ENCODE assay signal across 22 cellular contexts in the genomic region with DNA sequence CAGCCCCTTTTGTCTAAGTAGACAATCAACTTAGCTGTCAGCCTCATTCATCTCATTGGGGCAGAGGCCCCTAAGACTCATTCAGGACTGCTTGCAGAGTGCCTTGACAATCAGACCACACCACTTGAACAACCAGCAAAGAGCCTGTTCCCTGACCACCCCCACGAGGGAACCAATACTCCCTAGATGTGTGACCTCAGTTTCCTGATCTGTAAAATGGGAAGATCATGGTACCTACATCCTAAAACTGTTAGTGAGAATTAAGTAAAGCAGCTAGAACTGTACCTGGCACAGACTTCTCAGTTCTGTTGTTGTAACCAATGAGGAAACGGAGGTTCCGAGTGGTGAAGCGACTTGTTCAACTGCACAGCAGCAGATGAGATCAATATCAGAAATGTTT.
"Had no signal": no experiment of that assay in that cellular context is flagged by ENCODE, and none has a peak within 500 bp of the region (broad histone marks: within the 10 kb centered on the region; RNA-seq: fewer than 3 reads in every experiment).

No MANE protein-coding gene starts in this region.

- H3K36me3 ChIP-seq: right atrium auricular region, stomach, upper lobe of right lung had no signal

- H3K4me3 Mint-ChIP-seq: activated CD8-positive, alpha-beta memory T cell treated with anti-CD3 and anti-CD28 coated beads, Interleukin-2, amount 10 ng/mL, durations not matched to agents 7 days and 5 days had no signal

- H3K27me3 ChIP-seq: right atrium auricular region, testis had no signal

- DNase-seq: activated CD4-positive, alpha-beta T cell treated with anti-CD3 and anti-CD28 coated beads, Interleukin-2, amount 50 U/mL, for 4 hours; activated CD8-positive, alpha-beta memory T cell treated with anti-CD3 and anti-CD28 coated beads, Interleukin-2, amount 10 ng/mL, durations not matched to agents 7 days and 5 days; activated effector memory CD4-positive, alpha-beta T cell treated with anti-CD3 and anti-CD28 coated beads, Interleukin-2, amount 50 U/mL, for 16 hours; activated T-cell treated with anti-CD3 and anti-CD28 coated beads, Interleukin-2, amount 50 U/mL, for 1 hour; amniotic stem cell; caudate nucleus; kidney glomerular epithelial cell; left ventricle myocardium superior; mesenchymal stem cell; occipital lobe; stimulated activated CD4-positive, alpha-beta T cell treated with anti-CD3 and anti-CD28 coated beads, Interleukin-4, amount 100 ng/mL, for 24 hours; stimulated activated CD8-positive, alpha-beta memory T cell treated with anti-CD3 and anti-CD28 coated beads, Interleukin-4, amount 100 ng/mL, for 48 hours; stomach; testis; upper lobe of right lung had no signal

- H2AFZ ChIP-seq: hepatocyte had no signal

- H3K9me3 ChIP-seq: right atrium auricular region, stomach, testis, upper lobe of right lung had no signal

- H3K27ac ChIP-seq: hepatocyte, right atrium auricular region, stomach, testis, upper lobe of right lung had no signal

- H3K36me3 Mint-ChIP-seq: activated naive CD8-positive, alpha-beta T cell had no signal

- H3K4me3 ChIP-seq: hepatocyte, right atrium auricular region, skin epidermis, stomach, testis, upper lobe of right lung had no signal

- H3K9me3 Mint-ChIP-seq: nephron progenitor cell had no signal

- H3K4me2 ChIP-seq: hepatocyte had no signal

- H3K79me2 ChIP-seq: hepatocyte had no signal

- ATAC-seq: activated CD4-positive, CD25-positive, alpha-beta regulatory T cell treated with anti-CD3 and anti-CD28 coated beads, Interleukin-2, amount 50 U/mL, for 24 hours; activated CD8-positive, alpha-beta memory T cell treated with anti-CD3 and anti-CD28 coated beads, Interleukin-2, amount 10 ng/mL, durations not matched to agents 7 days and 5 days; esophagus mucosa; left ventricle myocardium superior; upper lobe of right lung had no signal
